In genomic region chr13:51230473-51231105, GRCh38 we compare ENCODE assay signal across 12 cellular contexts. TPM values are rescaled to one million over a fixed set of nuclear protein-coding genes. Genes with fewer than 3 reads are reported as not detected.
DNase-seq lines count a peak whose midpoint lies in the region; ATAC-seq and TF ChIP-seq lines count a peak whose summit lies in the region.
"Had no signal": no experiment of that assay in that cellular context is flagged by ENCODE, and none has a peak within 500 bp of the region (broad histone marks: within the 10 kb centered on the region; RNA-seq: fewer than 3 reads in every experiment).

No MANE protein-coding gene starts in this region.

- H3K4me1 ChIP-seq in left lung (peaks cover 0 to 19% of the 10 kb centered on the region in 2 donors), stomach smooth muscle (ENCODE audit: control insufficient read depth, insufficient read depth, low read length) (peaks cover 27% of the 10 kb centered on the region)

- no peaks in the 10 kb centered on the region for H3K27me3 ChIP-seq in left lung
- H3K27me3 ChIP-seq in stomach smooth muscle (ENCODE audit: control insufficient read depth in 1 of 2, insufficient read depth in 2 of 2, low read length in 2 of 2): no peaks in the 10 kb centered on the region

- no peaks in the 10 kb centered on the region for H3K36me3 Mint-ChIP-seq in stimulated activated effector memory CD8-positive, alpha-beta T cell treated with anti-CD3 and anti-CD28 coated beads, Interleukin-12 subunit alpha, Interleukin-12 subunit beta, amount 100 ng/mL, for 72 hours

- no peak for TF ChIP-seq CTCF in left lung (IDR thresholded peaks at IDR 0.05)

- intact Hi-C loops in left lung (cut with DNase I): no loop called here

- H3K27ac ChIP-seq in left lung: peak overlapping the region; percentile 18 to 28
- peak overlapping the region; percentile 89 for H3K27ac ChIP-seq in stomach smooth muscle (ENCODE audit: low read length)
- H3K27ac ChIP-seq: SJSA1 had no signal

- peak; percentile 77 for ATAC-seq in left lung
- ATAC-seq in stimulated activated effector memory CD8-positive, alpha-beta T cell treated with anti-CD3 and anti-CD28 coated beads, Interleukin-12 subunit alpha, Interleukin-12 subunit beta, amount 100 ng/mL, for 72 hours: no peak

- no peaks in the 10 kb centered on the region for H3K4me1 Mint-ChIP-seq in stimulated activated effector memory CD8-positive, alpha-beta T cell treated with anti-CD3 and anti-CD28 coated beads, Interleukin-12 subunit alpha, Interleukin-12 subunit beta, amount 100 ng/mL, for 72 hours

- DNase-seq in LHCN-M2 (ENCODE audit: low read depth) (peak; percentile 15), dermis blood vessel endothelial cell (peak; percentile 86), left lung (no peak), NCI-H2081 treated with DMSO at 0.1 percent for 48 hours (lab: John Stamatoyannopoulos, UW) (no peak), NCI-H2227 (lab: John Stamatoyannopoulos, UW; ENCODE audit: unreplicated experiment) (no peak), UCSD-AML1 (lab: John Stamatoyannopoulos, UW; ENCODE audit: unreplicated experiment) (no peak)
- no peak for DNase-seq in stimulated activated effector memory CD8-positive, alpha-beta T cell treated with anti-CD3 and anti-CD28 coated beads, Interleukin-12 subunit alpha, Interleukin-12 subunit beta, amount 100 ng/mL, for 72 hours (ENCODE audit: low spot score in 2 of 2)
- DNase-seq: activated naive CD4-positive, alpha-beta T cell treated with anti-CD3 and anti-CD28 coated beads, Interleukin-2, amount 50 U/mL, for 16 hours; Kasumi-1 had no signal

- H3K27ac Mint-ChIP-seq in stimulated activated effector memory CD8-positive, alpha-beta T cell treated with anti-CD3 and anti-CD28 coated beads, Interleukin-12 subunit alpha, Interleukin-12 subunit beta, amount 100 ng/mL, for 72 hours: no peak overlapping the region
- H3K27ac Mint-ChIP-seq: stimulated activated naive CD8-positive, alpha-beta T cell treated with anti-CD3 and anti-CD28 coated beads, Interleukin-15, Interleukin-2, amounts not matched to agents 100 ng/mL and 50 ng/mL, for 24 hours had no signal

- H3K36me3 ChIP-seq in left lung: no peaks in the 10 kb centered on the region
- peaks cover 3 to 4% of the 10 kb centered on the region in 2 donors for H3K36me3 ChIP-seq in stomach smooth muscle (ENCODE audit: control insufficient read depth in 2 of 2, insufficient read depth in 2 of 2, low read length in 2 of 2)
- H3K36me3 ChIP-seq: SJSA1 had no signal

- peak overlapping the region; percentile 79 to 82 for H3K9ac ChIP-seq in stomach smooth muscle (ENCODE audit: low read length in 2 of 2)

- H3K4me3 ChIP-seq in left lung (no peak overlapping the region), stomach smooth muscle (ENCODE audit: low read length in 2 of 2) (peak overlapping the region; percentile 67 to 76)
- H3K4me3 ChIP-seq: SJSA1 had no signal

- no peaks in the 10 kb centered on the region for H3K9me3 Mint-ChIP-seq in stimulated activated effector memory CD8-positive, alpha-beta T cell treated with anti-CD3 and anti-CD28 coated beads, Interleukin-12 subunit alpha, Interleukin-12 subunit beta, amount 100 ng/mL, for 72 hours
- H3K9me3 Mint-ChIP-seq: stimulated activated naive CD8-positive, alpha-beta T cell treated with anti-CD3 and anti-CD28 coated beads, Interleukin-15, Interleukin-2, amounts not matched to agents 100 ng/mL and 50 ng/mL, for 24 hours had no signal

- no peaks in the 10 kb centered on the region for H3K9me3 ChIP-seq in left lung
- no peaks in the 10 kb centered on the region for H3K9me3 ChIP-seq in stomach smooth muscle (ENCODE audit: control insufficient read depth in 2 of 2, low read length in 2 of 2)
- H3K9me3 ChIP-seq: SJSA1 had no signal

- H3K4me3 Mint-ChIP-seq in stimulated activated effector memory CD8-positive, alpha-beta T cell treated with anti-CD3 and anti-CD28 coated beads, Interleukin-12 subunit alpha, Interleukin-12 subunit beta, amount 100 ng/mL, for 72 hours: no peak overlapping the region
- H3K4me3 Mint-ChIP-seq: stimulated activated naive CD8-positive, alpha-beta T cell treated with anti-CD3 and anti-CD28 coated beads, Interleukin-15, Interleukin-2, amounts not matched to agents 100 ng/mL and 50 ng/mL, for 24 hours had no signal

RNA-seq across cellular contexts. Expression of gene FAM124A, which starts 8.4 kb away (rescaled TPM):
- not detected in 2 replicates for total RNA-seq in LHCN-M2 (2014; rRNA removed)
- not detected for polyA plus RNA-seq in LHCN-M2 (2012)
- 9.4 and 9.7 TPM in 2 replicates for total RNA-seq in dermis blood vessel endothelial cell
- total RNA-seq in left lung: 1 to 10 TPM; 2.4 to 4.1 TPM

Comparison
In these comparisons a context has a peak if more than half of its experiments do, and no peak if none do; other contexts are left out.
1. DNase-seq: peak in LHCN-M2 (single experiment) and dermis blood vessel endothelial cell (single experiment); none in left lung (0 of 2), NCI-H2081 treated with DMSO at 0.1 percent for 48 hours (single experiment), NCI-H2227 (single experiment), UCSD-AML1 (single experiment) and stimulated activated effector memory CD8-positive, alpha-beta T cell treated with anti-CD3 and anti-CD28 coated beads, Interleukin-12 subunit alpha, Interleukin-12 subunit beta, amount 100 ng/mL, for 72 hours (0 of 2).
2. H3K4me3 ChIP-seq: peak in stomach smooth muscle (2 of 2); none in left lung (0 of 2).